ENCODE assay signal across 16 cellular contexts in the genomic region with DNA sequence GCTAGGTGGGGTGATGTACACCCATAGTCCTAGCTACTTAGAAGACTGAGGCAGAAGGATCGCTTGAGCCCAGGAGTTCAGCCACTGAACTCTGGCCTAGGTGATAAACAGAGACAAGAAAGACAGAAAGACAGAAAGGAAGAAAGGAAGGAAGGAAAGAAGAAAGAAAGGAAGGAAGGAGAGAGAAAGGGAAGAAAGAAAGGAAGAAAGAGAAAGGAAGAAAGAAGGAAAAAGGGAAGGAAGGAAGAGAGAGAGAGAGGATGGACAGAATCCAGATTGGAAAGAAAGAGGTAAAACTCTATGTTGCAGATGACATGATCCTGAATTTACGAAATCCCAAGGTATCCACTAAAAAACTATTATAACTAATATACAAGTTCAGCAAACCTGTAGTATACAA. TPM values are rescaled to one million over a fixed set of nuclear protein-coding genes. Genes with fewer than 3 reads are reported as not detected.
DNase-seq lines count a peak whose midpoint lies in the region; ATAC-seq and TF ChIP-seq lines count a peak whose summit lies in the region.
"Had no signal": no experiment of that assay in that cellular context is flagged by ENCODE, and none has a peak within 500 bp of the region (broad histone marks: within the 10 kb centered on the region; RNA-seq: fewer than 3 reads in every experiment).

No MANE protein-coding gene starts in this region.

- H3K27me3 ChIP-seq in breast epithelium (no peaks in the 10 kb centered on the region), Loucy (ENCODE audit: insufficient read depth, low read length, poor library complexity, severe bottlenecking) (no peaks in the 10 kb centered on the region), H7 (ENCODE audit: control insufficient read depth, insufficient read depth, low read length) (no peaks in the 10 kb centered on the region)

- H3K36me3 Mint-ChIP-seq in MCF 10A (ENCODE audit: insufficient read depth, unreplicated experiment) (peaks cover 61% of the 10 kb centered on the region), progenitor cell of endocrine pancreas (ENCODE audit: insufficient read depth) (peaks cover 29% of the 10 kb centered on the region)
- peaks cover 34% of the 10 kb centered on the region for H3K36me3 Mint-ChIP-seq in central memory CD8-positive, alpha-beta T cell (ENCODE audit: insufficient read depth)

- no peak overlapping the region for H3K9ac ChIP-seq in Loucy (ENCODE audit: low read depth, low read length, poor library complexity, severe bottlenecking)

- H3K9me3 Mint-ChIP-seq in MCF 10A (ENCODE audit: unreplicated experiment) (peaks cover 7% of the 10 kb centered on the region), progenitor cell of endocrine pancreas (ENCODE audit: low read depth) (no peaks in the 10 kb centered on the region)
- H3K9me3 Mint-ChIP-seq in central memory CD8-positive, alpha-beta T cell, result no peaks in the 10 kb centered on the region
- H3K9me3 Mint-ChIP-seq: CD4-positive, alpha-beta T cell had no signal

- H3K4me3 Mint-ChIP-seq in MCF 10A (ENCODE audit: unreplicated experiment), result no peak overlapping the region
- H3K4me3 Mint-ChIP-seq in central memory CD8-positive, alpha-beta T cell, result no peak overlapping the region
- H3K4me3 Mint-ChIP-seq in progenitor cell of endocrine pancreas (ENCODE audit: low read depth), result no peak overlapping the region
- H3K4me3 Mint-ChIP-seq: B cell; CD4-positive, alpha-beta T cell had no signal

- H3K4me1 Mint-ChIP-seq in MCF 10A (ENCODE audit: insufficient read depth, unreplicated experiment) (peaks cover 17% of the 10 kb centered on the region), progenitor cell of endocrine pancreas (ENCODE audit: low read depth) (no peaks in the 10 kb centered on the region)
- peaks cover 34% of the 10 kb centered on the region for H3K4me1 Mint-ChIP-seq in central memory CD8-positive, alpha-beta T cell

- TF ChIP-seq CTCF in MCF 10A (IDR thresholded peaks at IDR 0.05; ENCODE audit: unreplicated experiment), result no peak
- TF ChIP-seq CTCF in breast epithelium (IDR thresholded peaks at IDR 0.05), result no peak
- TF ChIP-seq CTCF in Loucy (conservative IDR thresholded peaks at IDR 0.05; ENCODE audit: low read length), result no peak
- TF ChIP-seq CTCF in progenitor cell of endocrine pancreas (IDR thresholded peaks at IDR 0.05; ENCODE audit: unreplicated experiment), result no peak

- peaks cover 67% of the 10 kb centered on the region for H3K79me2 ChIP-seq in Loucy (ENCODE audit: insufficient read depth, low read length)

- H4K20me1 ChIP-seq in Loucy (ENCODE audit: insufficient read depth, low read length, poor library complexity, severe bottlenecking), result peaks cover 17% of the 10 kb centered on the region

- no peak overlapping the region for H2AFZ ChIP-seq in Loucy (ENCODE audit: low read length)

- ATAC-seq in central memory CD8-positive, alpha-beta T cell (replicated peaks; ENCODE audit: extremely low read depth, poor library complexity, severe bottlenecking), result no peak
- no peak for ATAC-seq in GM18502 (IDR thresholded peaks at IDR 0.05; ENCODE audit: poor library complexity, unreplicated experiment)
- ATAC-seq: HCT116 had no signal

- H3K36me3 ChIP-seq in breast epithelium (peaks cover 6% of the 10 kb centered on the region), Loucy (ENCODE audit: insufficient read depth, low read length) (peaks cover 35% of the 10 kb centered on the region; the same call in 1 of the 2 replicates), H7 (replicated peaks; ENCODE audit: control insufficient read depth, insufficient read depth, low read length) (peaks cover 11% of the 10 kb centered on the region)

- H3K9me3 ChIP-seq in breast epithelium (no peaks in the 10 kb centered on the region), Loucy (ENCODE audit: insufficient read depth, low read depth, low read length) (no peaks in the 10 kb centered on the region)

- H3K4me3 ChIP-seq in breast epithelium (no peak overlapping the region), Loucy (ENCODE audit: low read length, poor library complexity, severe bottlenecking) (no peak overlapping the region), H7 (ENCODE audit: insufficient read depth, low read depth, low read length) (no peak overlapping the region)

- CTCF ChIA-PET in MCF 10A (lab: Yijun Ruan, JAX), result interaction anchor here (1.0 kb wide), 1 partner anchor 213 kb away, joined by 3 read pairs; no protein-coding TSS in a partner anchor

- no peaks in the 10 kb centered on the region for H3K9me2 ChIP-seq in Loucy (replicated peaks; ENCODE audit: low read depth, low read length)

- H3K27me3 Mint-ChIP-seq in MCF 10A (ENCODE audit: insufficient read depth, unreplicated experiment), result no peaks in the 10 kb centered on the region
- no peaks in the 10 kb centered on the region for H3K27me3 Mint-ChIP-seq in central memory CD8-positive, alpha-beta T cell
- no peaks in the 10 kb centered on the region for H3K27me3 Mint-ChIP-seq in progenitor cell of endocrine pancreas
- H3K27me3 Mint-ChIP-seq: B cell; CD4-positive, alpha-beta T cell had no signal

- intact Hi-C loops in MCF 10A (cut with micrococcal nuclease), result no loop called here
- intact Hi-C loops in breast epithelium (cut with DNase I; ENCODE audit: low total_unique reads), result no loop called here

- DNase-seq in MCF 10A (ENCODE audit: unreplicated experiment) (no peak), breast epithelium (ENCODE audit: low spot score in 2 of 2) (no peak), progenitor cell of endocrine pancreas (ENCODE audit: low spot score, unreplicated experiment) (no peak), H7 (no peak)
- DNase-seq in central memory CD8-positive, alpha-beta T cell (ENCODE audit: low spot score in 2 of 2), result no peak
- DNase-seq: C1 segment of cervical spinal cord; CD4-positive, alpha-beta T cell; COR-L47; DMS153; DMS79 treated with DMSO at 0.1 percent for 48 hours; EL had no signal

- no TSS peak for BruUV-seq in MCF 10A (replicated peaks; lab: Mats Ljungman, UMichigan)

- H3K4me2 ChIP-seq in Loucy (ENCODE audit: low read depth, low read length, poor library complexity, severe bottlenecking), result peak overlapping the region; percentile 37

- POLR2A ChIA-PET in MCF 10A (lab: Yijun Ruan, JAX), result no interaction called here

- H3K27ac Mint-ChIP-seq in MCF 10A (ENCODE audit: low read depth, unreplicated experiment) (peak overlapping the region; percentile 4), progenitor cell of endocrine pancreas (peak overlapping the region; percentile 51)
- peak overlapping the region; percentile 25 for H3K27ac Mint-ChIP-seq in central memory CD8-positive, alpha-beta T cell (ENCODE audit: low read depth)
- H3K27ac Mint-ChIP-seq: B cell; CD4-positive, alpha-beta T cell had no signal

- H3K4me1 ChIP-seq in breast epithelium, result no peaks in the 10 kb centered on the region
- H3K4me1 ChIP-seq in Loucy (ENCODE audit: insufficient read depth, low read length, poor library complexity, severe bottlenecking), result peaks cover 36% of the 10 kb centered on the region

- no peak overlapping the region for H3K27ac ChIP-seq in breast epithelium
- H3K27ac ChIP-seq: HL-60 had no signal

- H3F3A ChIP-seq in Loucy (ENCODE audit: low read depth), result no peaks in the 10 kb centered on the region

- TF ChIP-seq POLR2A in breast epithelium (IDR thresholded peaks at IDR 0.05), result no peak

RNA-seq across cellular contexts. Expression of gene INTS13, which starts 8.2 kb away (rescaled TPM):
- total RNA-seq in MCF 10A (2022) (64.8 and 67.8 TPM in 2 replicates), breast epithelium (10 to 100 TPM; 20.6 to 23.1 (median 21.9) TPM), progenitor cell of endocrine pancreas (36.3 and 36.9 TPM in 2 replicates)
- 55.4 and 83.0 TPM in 2 replicates for total RNA-seq in H7 (2014; rRNA removed; shearing (Covaris generic))

RNA-seq across cellular contexts. Expression of gene FGFR1OP2, which starts 8.7 kb away (rescaled TPM):
- total RNA-seq in MCF 10A (2022), result 40.6 and 44.6 TPM in 2 replicates
- 100 to 1,000 TPM in 1 of 3 donors, 10 to 100 TPM in 2; 87.8 to 111 (median 92.5) TPM for total RNA-seq in breast epithelium
- 77.0 and 77.5 TPM in 2 replicates for total RNA-seq in progenitor cell of endocrine pancreas
- 24.0 and 39.9 TPM in 2 replicates for total RNA-seq in H7 (2014; rRNA removed; shearing (Covaris generic))
